ENCODE assay signal across 8 cellular contexts in genomic region chrX:74422029-74422352, GRCh38. TPM values are rescaled to one million over a fixed set of nuclear protein-coding genes. Genes with fewer than 3 reads are reported as not detected.
DNase-seq lines count a peak whose midpoint lies in the region; ATAC-seq, FAIRE-seq and TF ChIP-seq lines count a peak whose summit lies in the region.

No MANE protein-coding gene starts in this region.

- H3K36me3 ChIP-seq in breast epithelium (no peaks in the 10 kb centered on the region), HepG2 (replicated peaks in 1 of 2; ENCODE audit: control insufficient read depth in 1 of 2, insufficient read depth in 2 of 2, low read length in 2 of 2) (no peaks in the 10 kb centered on the region), subcutaneous abdominal adipose tissue (ENCODE audit: control insufficient read depth in 5 of 5, insufficient read depth in 5 of 5, low read length in 5 of 5) (no peaks in the 10 kb centered on the region)

- TF ChIP-seq RAD21 in HepG2 (CRISPR knock-in tag; IDR thresholded peaks at IDR 0.05): no peak

- H3K9ac ChIP-seq in HepG2 (ENCODE audit: insufficient read depth, low read depth, low read length) (no peak overlapping the region), subcutaneous abdominal adipose tissue (ENCODE audit: low read length in 5 of 5) (peak overlapping the region in 1 of 5 donors; percentile 35)

- in situ Hi-C loops in HepG2 (cut with HindIII; ENCODE audit: extremely low pct_ligation_motif_present, low pct_unique_long_range_greater_than_20kb): no loop called here

- no peak for FAIRE-seq in HepG2 (lab: Jason Lieb, UNC)

- TF ChIP-seq POLR2A in breast epithelium (IDR thresholded peaks at IDR 0.05): no peak
- TF ChIP-seq POLR2A in HepG2 (IDR thresholded peaks at IDR 0.05; ENCODE audit: insufficient read depth in 1 of 2, low read depth in 2 of 2, low read length in 2 of 2): no peak

- peak overlapping the region; percentile 42 for H3K4me3 Mint-ChIP-seq in T-helper 2 cell treated with Interferon-gamma antibody and Interleukin-4, amounts not matched to agents 5 μg/mL and 100 μg/mL, for 36 hours

- no peaks in the 10 kb centered on the region for H3K9me3 Mint-ChIP-seq in T-helper 2 cell treated with Interferon-gamma antibody and Interleukin-4, amounts not matched to agents 5 μg/mL and 100 μg/mL, for 36 hours

- H3K27me3 ChIP-seq in breast epithelium (peaks cover 0 to 47% of the 10 kb centered on the region in 2 donors), HepG2 (ENCODE audit: control insufficient read depth in 1 of 2, insufficient read depth in 2 of 2, low read length in 2 of 2) (peaks cover 0 to 11% of the 10 kb centered on the region in 2 experiments; a peak in 1 of 5 replicates), subcutaneous abdominal adipose tissue (ENCODE audit: control insufficient read depth in 5 of 5, insufficient read depth in 4 of 5, low read length in 5 of 5) (peaks cover 3 to 20% (median 9%) of the 10 kb centered on the region in 5 donors)

- BruUV-seq in HepG2 (replicated peaks; lab: Mats Ljungman, UMichigan): no TSS peak

- no peaks in the 10 kb centered on the region for H3K79me2 ChIP-seq in HepG2 (ENCODE audit: insufficient read depth, low read length)

- 0% methylated on average over 8 of the region's 17 CpGs for WGBS in HepG2 (ENCODE audit: low lambda C conversion rate)

- H3K27ac ChIP-seq in breast epithelium: peak overlapping the region in 1 of 2 donors; percentile 64
- H3K27ac ChIP-seq in HepG2 (ENCODE audit: extremely low read length, insufficient read depth, low read length): no peak overlapping the region
- peak overlapping the region; percentile 94 for H3K27ac ChIP-seq in subcutaneous abdominal adipose tissue (ENCODE audit: low read depth, low read length)

- intact Hi-C loops in breast epithelium (cut with DNase I; ENCODE audit: low total_unique reads): no loop called here
- intact Hi-C loops in HepG2 (cut with micrococcal nuclease; ENCODE audit: unreplicated experiment): no loop called here

- H3K36me3 Mint-ChIP-seq in T-helper 2 cell treated with Interferon-gamma antibody and Interleukin-4, amounts not matched to agents 5 μg/mL and 100 μg/mL, for 36 hours (ENCODE audit: low read depth): no peaks in the 10 kb centered on the region

- H3K9me3 ChIP-seq in breast epithelium: no peaks in the 10 kb centered on the region
- H3K9me3 ChIP-seq in HepG2 (ENCODE audit: low read length): no peaks in the 10 kb centered on the region
- H3K9me3 ChIP-seq in subcutaneous abdominal adipose tissue (ENCODE audit: control insufficient read depth in 5 of 5, low read length in 5 of 5): no peaks in the 10 kb centered on the region

- POLR2A ChIA-PET in HepG2 (lab: Yijun Ruan, JAX): no interaction called here

- peak overlapping the region; percentile 78 for H3K4me2 ChIP-seq in HepG2 (ENCODE audit: low read depth, low read length)

- H3K4me1 ChIP-seq in breast epithelium (no peaks in the 10 kb centered on the region), HepG2 (ENCODE audit: insufficient read depth, low read length) (peaks cover 11% of the 10 kb centered on the region; the same call in 1 of the 2 replicates), subcutaneous abdominal adipose tissue (ENCODE audit: control insufficient read depth in 5 of 5, insufficient read depth in 5 of 5, low read length in 5 of 5) (peaks cover 0 to 43% (median 22%) of the 10 kb centered on the region in 5 donors)

- DNase-seq in T-helper 2 cell treated with Interferon-gamma antibody and Interleukin-4, amounts not matched to agents 5 μg/mL and 100 μg/mL, for 36 hours (ENCODE audit: low spot score): no peak
- DNase-seq in T-helper 2 cell (no peak), breast epithelium (ENCODE audit: low spot score in 2 of 2) (no peak), HepG2 (ENCODE audit: low spot score) (no peak), NCI-H2029 treated with DMSO at 0.1 percent for 48 hours (lab: John Stamatoyannopoulos, UW) (no peak), hippocampal formation (lab: John Stamatoyannopoulos, UW) (no peak)

- H2AFZ ChIP-seq in HepG2 (ENCODE audit: low read length): no peak overlapping the region

- TF ChIP-seq CTCF in breast epithelium (IDR thresholded peaks at IDR 0.05): no peak
- no peak for TF ChIP-seq CTCF in HepG2 (CRISPR knock-in tag; IDR thresholded peaks at IDR 0.05)

- H3K4me3 ChIP-seq in breast epithelium (peak overlapping the region; percentile 50 to 63 (median 56)), HepG2 (replicated peaks in 1 of 3; ENCODE audit: insufficient read depth in 1 of 3, low read depth in 2 of 3, low read length in 3 of 3) (peak overlapping the region in 2 of 3 experiments; percentile 26 to 67; a peak in 2 of 6 replicates), subcutaneous abdominal adipose tissue (ENCODE audit: low read depth in 1 of 5, low read length in 5 of 5) (peak overlapping the region; percentile 37 to 67 (median 65))

- TF ChIP-seq EP300 in HepG2 (IDR thresholded peaks at IDR 0.05; ENCODE audit: low read depth in 2 of 2, low read length in 2 of 2) (no peak), HepG2 (CRISPR knock-in tag; IDR thresholded peaks at IDR 0.05; ENCODE audit: borderline replicate concordance) (no peak)

- CTCF ChIA-PET in HepG2 (lab: Yijun Ruan, JAX; ENCODE audit: low intra/inter-chr PET ratio, low total read pairs): no interaction called here

- no peak overlapping the region for H3K27ac Mint-ChIP-seq in T-helper 2 cell treated with Interferon-gamma antibody and Interleukin-4, amounts not matched to agents 5 μg/mL and 100 μg/mL, for 36 hours

- ATAC-seq in HepG2: no peak
- ATAC-seq in GM19452 (IDR thresholded peaks at IDR 0.05; ENCODE audit: unreplicated experiment): no peak

- peaks cover 27% of the 10 kb centered on the region for H3K27me3 Mint-ChIP-seq in T-helper 2 cell treated with Interferon-gamma antibody and Interleukin-4, amounts not matched to agents 5 μg/mL and 100 μg/mL, for 36 hours (ENCODE audit: low read depth)

- peaks cover 2% of the 10 kb centered on the region for H3K4me1 Mint-ChIP-seq in T-helper 2 cell treated with Interferon-gamma antibody and Interleukin-4, amounts not matched to agents 5 μg/mL and 100 μg/mL, for 36 hours (ENCODE audit: low read depth)

- no peaks in the 10 kb centered on the region for H4K20me1 ChIP-seq in HepG2 (ENCODE audit: insufficient read depth, low read length)

TF ChIP-seq in HepG2, 621 proteins besides CTCF, POLR2A, EP300 and RAD21 (continues in another document):
- TF ChIP-seq KDM1A (CRISPR knock-in tag; IDR thresholded peaks at IDR 0.05) (no peak), ZNF572 (CRISPR knock-in tag; IDR thresholded peaks at IDR 0.05) (no peak)

RNA-seq across cellular contexts. Expression of gene SLC16A2, which starts 0.7 kb away (rescaled TPM):
- 10 to 100 TPM in 1 of 3 donors, 1 to 10 TPM in 2; 4.8 to 10.8 (median 6.6) TPM for total RNA-seq in breast epithelium
- total RNA-seq in HepG2 (2016; rRNA removed; fragmentation: Illumina TruSeq; extraction: Trizol): 0.07 TPM in 1 of 2 replicates, not detected in the other
- total RNA-seq in HepG2 (2016; cell fraction: cytosol; rRNA removed; fragmentation: Illumina TruSeq; extraction: Trizol; ENCODE audit: low read depth): not detected in 2 replicates
- total RNA-seq in HepG2 (2016; cell fraction: insoluble cytoplasmic fraction; rRNA removed; fragmentation: Illumina TruSeq; extraction: Trizol): not detected in 2 replicates
- not detected in 2 replicates for total RNA-seq in HepG2 (2016; cell fraction: membrane; rRNA removed; fragmentation: Illumina TruSeq; extraction: Trizol)
- 0.12 TPM in 1 of 2 replicates, not detected in the other for total RNA-seq in HepG2 (2016; cell fraction: nucleus; rRNA removed; fragmentation: Illumina TruSeq; extraction: Trizol)
- polyA plus RNA-seq in HepG2 (2011; rRNA removed): 0.05 and 0.08 TPM in 2 replicates
- polyA plus RNA-seq in HepG2 (2011; cell fraction: cytosol; rRNA removed): 0.01 and 0.05 TPM in 2 replicates
- polyA plus RNA-seq in HepG2 (2011; cell fraction: nucleus; rRNA removed): 0.08 and 0.09 TPM in 2 replicates
- polyA plus RNA-seq in HepG2 (2012): not detected in 2 replicates
- polyA plus RNA-seq in HepG2 (2016; cell fraction: cytosol; fragmentation: Illumina TruSeq; extraction: Trizol; ENCODE audit: low read depth): not detected in 2 replicates
- polyA plus RNA-seq in HepG2 (2016; cell fraction: insoluble cytoplasmic fraction; fragmentation: Illumina TruSeq; extraction: Trizol; ENCODE audit: low read depth): not detected in 2 replicates
- polyA plus RNA-seq in HepG2 (2016; cell fraction: membrane; fragmentation: Illumina TruSeq; extraction: Trizol; ENCODE audit: low read depth): not detected in 2 replicates
- polyA plus RNA-seq in HepG2 (2016; cell fraction: nucleus; fragmentation: Illumina TruSeq; extraction: Trizol; ENCODE audit: insufficient read depth, low read depth): 0.15 TPM in 1 of 2 replicates, not detected in the other
- polyA minus RNA-seq in HepG2 (2011; rRNA and poly(A)+ RNA removed; ENCODE audit: low replicate concordance): 0.14 and 0.24 TPM in 2 replicates
- not detected in 2 replicates for polyA minus RNA-seq in HepG2 (2011; cell fraction: cytosol; rRNA and poly(A)+ RNA removed)
- not detected in 2 replicates for polyA minus RNA-seq in HepG2 (2011; cell fraction: nucleus; rRNA and poly(A)+ RNA removed)
